In genomic region chr6:125678601-125679000, GRCh38 we compare ENCODE assay signal across 24 cellular contexts.
"Had no signal": no experiment of that assay in that cellular context is flagged by ENCODE, and none has a peak within 500 bp of the region (broad histone marks: within the 10 kb centered on the region; RNA-seq: fewer than 3 reads in every experiment).

No MANE protein-coding gene starts in this region.

- H3K4me3 ChIP-seq: cardiac muscle cell, MG63, SJCRH30 had no signal

- H3K27me3 ChIP-seq: brain microvascular endothelial cell, cardiac muscle cell, MG63, SJCRH30 had no signal

- DNase-seq: activated CD4-positive, alpha-beta memory T cell treated with anti-CD3 and anti-CD28 coated beads, Interleukin-2, amount 10 ng/mL, durations not matched to agents 7 days and 5 days; activated CD4-positive, alpha-beta T cell treated with anti-CD3 and anti-CD28 coated beads for 36 hours; activated CD4-positive, alpha-beta T cell treated with anti-CD3 and anti-CD28 coated beads, Interleukin-2, amount 50 U/mL, for 1 hour; activated gamma-delta T cell; activated naive CD4-positive, alpha-beta T cell treated with anti-CD3 and anti-CD28 coated beads for 36 hours; activated T-cell treated with anti-CD3 and anti-CD28 coated beads for 4 hours; activated T-cell treated with anti-CD3 and anti-CD28 coated beads, Interleukin-2, amount 50 U/mL, for 48 hours; amygdala; brain microvascular endothelial cell; MG63; MV-4-11; NCI-H1092 treated with DMSO at 0.1 percent for 48 hours; NCI-H1436; NCI-H1694 treated with DMSO at 0.1 percent for 48 hours; NCI-H2029 treated with DMSO at 0.1 percent for 48 hours; NCI-H446; NCI-H526; NCI-H774; SJCRH30; SK-N-SH; T-helper 1 cell; WERI-Rb-1 had no signal

- H3K4me2 ChIP-seq: SK-N-SH had no signal

- H3K9me3 ChIP-seq: MG63, SJCRH30, SK-N-SH had no signal

- H3K9ac ChIP-seq: SK-N-SH had no signal

- H3K27ac ChIP-seq: brain microvascular endothelial cell, cardiac muscle cell, SJCRH30, WERI-Rb-1 had no signal

- H3K4me1 ChIP-seq: SJCRH30 had no signal

- ATAC-seq: activated CD4-positive, alpha-beta T cell treated with anti-CD3 and anti-CD28 coated beads for 36 hours; activated T-helper 17 cell treated with anti-CD3 and anti-CD28 coated beads, Interleukin-2, amount 50 U/mL, for 72 hours had no signal

- H3K36me3 ChIP-seq: brain microvascular endothelial cell, cardiac muscle cell, MG63, SJCRH30, WERI-Rb-1 had no signal
